In the genomic region with DNA sequence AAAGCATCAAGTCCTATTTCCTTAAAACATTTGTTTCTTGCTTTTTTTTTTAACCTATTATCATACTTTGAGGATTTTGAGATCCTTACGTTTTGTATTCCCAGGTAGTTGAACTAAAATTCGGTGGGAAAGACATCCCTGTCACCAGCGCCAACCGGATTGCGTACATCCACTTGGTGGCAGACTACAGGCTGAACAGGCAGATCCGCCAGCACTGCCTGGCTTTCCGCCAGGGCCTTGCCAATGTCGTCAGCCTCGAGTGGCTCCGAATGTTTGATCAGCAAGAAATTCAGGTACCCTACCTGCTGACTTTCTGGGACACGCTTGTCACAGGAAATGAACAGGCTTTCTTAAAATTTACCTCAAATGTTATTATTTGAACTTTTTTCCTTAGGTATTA, we compare ENCODE assay signal across 13 cellular contexts.
DNase-seq lines count a peak whose midpoint lies in the region; ATAC-seq and TF ChIP-seq lines count a peak whose summit lies in the region.
"Had no signal": no experiment of that assay in that cellular context is flagged by ENCODE, and none has a peak within 500 bp of the region (broad histone marks: within the 10 kb centered on the region; RNA-seq: fewer than 3 reads in every experiment).

No MANE protein-coding gene starts in this region.

- H3K27me3 Mint-ChIP-seq in effector memory CD8-positive, alpha-beta T cell: no peaks in the 10 kb centered on the region

- H3K36me3 ChIP-seq in esophagus muscularis mucosa: peaks cover 36 to 89% (median 72%) of the 10 kb centered on the region in 4 donors

- H3K4me3 Mint-ChIP-seq in effector memory CD8-positive, alpha-beta T cell: no peak overlapping the region
- H3K4me3 Mint-ChIP-seq: CD8-positive, alpha-beta T cell had no signal

- no peak for TF ChIP-seq POLR2A in esophagus muscularis mucosa (IDR thresholded peaks at IDR 0.05; ENCODE audit: low read depth)

- no peak for TF ChIP-seq EP300 in esophagus muscularis mucosa (IDR thresholded peaks at IDR 0.05)

- no peaks in the 10 kb centered on the region for H3K4me1 ChIP-seq in esophagus muscularis mucosa

- peaks cover 2 to 9% of the 10 kb centered on the region in 2 donors for H3K4me1 Mint-ChIP-seq in effector memory CD8-positive, alpha-beta T cell (ENCODE audit: low read depth in 2 of 2)

- WGBS in esophagus muscularis mucosa: 84% methylated on average over 11 of the region's 11 CpGs

- DNase-seq in D341Med (ENCODE audit: low spot score) (peak; percentile 72), NCI-H2081 treated with DMSO at 0.1 percent for 48 hours (lab: John Stamatoyannopoulos, UW) (peak; percentile 36), caudate nucleus (lab: John Stamatoyannopoulos, UW) (peak in 41 of 61 donors; percentile 6 to 77 (median 30)), medulla oblongata (ENCODE audit: extremely low spot score) (peak; percentile 69), esophagus muscularis mucosa (ENCODE audit: extremely low spot score) (no peak)
- no peak for DNase-seq in effector memory CD8-positive, alpha-beta T cell
- DNase-seq: activated CD4-positive, alpha-beta T cell treated with anti-CD3 and anti-CD28 coated beads for 4 hours; CD8-positive, alpha-beta T cell; Karpas-422; retina had no signal

- ATAC-seq in effector memory CD8-positive, alpha-beta T cell (replicated peaks): no peak
- ATAC-seq in GM21786 (IDR thresholded peaks at IDR 0.05; ENCODE audit: unreplicated experiment): no peak
- ATAC-seq in GM21367 (IDR thresholded peaks at IDR 0.05; ENCODE audit: unreplicated experiment): no peak
- ATAC-seq: activated naive CD4-positive, alpha-beta T cell treated with anti-CD3 and anti-CD28 coated beads, Interleukin-2, amount 50 U/mL, for 72 hours; CD8-positive, alpha-beta T cell had no signal

- H3K9me3 ChIP-seq in esophagus muscularis mucosa: no peaks in the 10 kb centered on the region

- H3K36me3 Mint-ChIP-seq in effector memory CD8-positive, alpha-beta T cell (ENCODE audit: insufficient read depth): peaks cover 49% of the 10 kb centered on the region
- H3K36me3 Mint-ChIP-seq: activated naive CD4-positive, alpha-beta T cell treated with anti-CD3 and anti-CD28 coated beads, Interleukin-2, amount 50 U/mL, for 72 hours had no signal

- no peaks in the 10 kb centered on the region for H3K9me3 Mint-ChIP-seq in effector memory CD8-positive, alpha-beta T cell
- H3K9me3 Mint-ChIP-seq: activated naive CD4-positive, alpha-beta T cell treated with anti-CD3 and anti-CD28 coated beads, Interleukin-2, amount 50 U/mL, for 72 hours; CD8-positive, alpha-beta T cell had no signal

- H3K27ac ChIP-seq in caudate nucleus (ENCODE audit: low read depth, low read length): no peak overlapping the region
- H3K27ac ChIP-seq in esophagus muscularis mucosa (replicated peaks in 1 of 4): no peak overlapping the region

- no peak overlapping the region for H3K4me3 ChIP-seq in esophagus muscularis mucosa

- no peaks in the 10 kb centered on the region for H3K27me3 ChIP-seq in esophagus muscularis mucosa

- no peak for TF ChIP-seq CTCF in esophagus muscularis mucosa (IDR thresholded peaks at IDR 0.05)

- intact Hi-C loops in esophagus muscularis mucosa (cut with DNase I): no loop called here

- no peak overlapping the region for H3K27ac Mint-ChIP-seq in effector memory CD8-positive, alpha-beta T cell
- H3K27ac Mint-ChIP-seq: activated naive CD4-positive, alpha-beta T cell treated with anti-CD3 and anti-CD28 coated beads, Interleukin-2, amount 50 U/mL, for 72 hours; CD8-positive, alpha-beta T cell had no signal

Comparison
In these comparisons a context has a peak if more than half of its experiments do, and no peak if none do; other contexts are left out.
1. DNase-seq: peak in D341Med (single experiment), NCI-H2081 treated with DMSO at 0.1 percent for 48 hours (single experiment), caudate nucleus (41 of 61) and medulla oblongata (single experiment); none in effector memory CD8-positive, alpha-beta T cell (0 of 3) and esophagus muscularis mucosa (single experiment).